ENCODE assay signal across 21 cellular contexts in genomic region chr12:11906284-11906935, GRCh38.
DNase-seq lines count a peak whose midpoint lies in the region; ATAC-seq and TF ChIP-seq lines count a peak whose summit lies in the region.
"Had no signal": no experiment of that assay in that cellular context is flagged by ENCODE, and none has a peak within 500 bp of the region (broad histone marks: within the 10 kb centered on the region; RNA-seq: fewer than 3 reads in every experiment).

No MANE protein-coding gene starts in this region.

- no peak for ATAC-seq in activated naive CD8-positive, alpha-beta T cell treated with anti-CD3 and anti-CD28 coated beads, Interleukin-2, amount 50 U/mL, for 24 hours
- ATAC-seq: activated CD4-positive, CD25-positive, alpha-beta regulatory T cell treated with anti-CD3 and anti-CD28 coated beads, Interleukin-2, amount 50 U/mL, for 24 hours; body of pancreas; effector memory CD8-positive, alpha-beta T cell; stimulated activated naive CD8-positive, alpha-beta T cell treated with anti-CD3 and anti-CD28 coated beads, Interleukin-15, amount 100 ng/mL, for 72 hours had no signal

- H3K4me3 ChIP-seq in esophagus squamous epithelium, result no peak overlapping the region
- H3K4me3 ChIP-seq: body of pancreas, MG63 had no signal

- H3K27ac ChIP-seq in esophagus squamous epithelium, result no peak overlapping the region
- H3K27ac ChIP-seq: body of pancreas had no signal

- no peaks in the 10 kb centered on the region for H3K36me3 ChIP-seq in esophagus squamous epithelium
- H3K36me3 ChIP-seq: MG63 had no signal

- intact Hi-C loops in activated T-helper 1 cell treated with anti-CD3 and anti-CD28 coated beads, Interleukin-12 subunit alpha, Interleukin-12 subunit beta, Interleukin-2, Interleukin-4 antibody, amounts not matched to agents 30 ng/mL and 10 ng/mL and 1 ng/mL, durations not matched to agents 14 hours and 24 hours and 36 hours (cut with micrococcal nuclease), result loop anchor here (1.0 kb wide), 1 partner anchor 75 kb away; no protein-coding TSS in a partner anchor
- intact Hi-C loops in esophagus squamous epithelium (cut with DNase I), result no loop called here

- no peak for TF ChIP-seq POLR2A in esophagus squamous epithelium (IDR thresholded peaks at IDR 0.05)

- peaks cover 5% of the 10 kb centered on the region for H3K9me3 Mint-ChIP-seq in activated naive CD8-positive, alpha-beta T cell (ENCODE audit: low read depth)
- H3K9me3 Mint-ChIP-seq in activated naive CD8-positive, alpha-beta T cell treated with anti-CD3 and anti-CD28 coated beads, Interleukin-2, amount 50 U/mL, for 24 hours, result peaks cover 34% of the 10 kb centered on the region
- H3K9me3 Mint-ChIP-seq in activated T-helper 1 cell treated with anti-CD3 and anti-CD28 coated beads, Interleukin-12 subunit alpha, Interleukin-12 subunit beta, Interleukin-2, Interleukin-4 antibody, amounts not matched to agents 30 ng/mL and 10 ng/mL and 1 ng/mL, durations not matched to agents 14 hours and 24 hours and 36 hours, result peaks cover 46% of the 10 kb centered on the region
- H3K9me3 Mint-ChIP-seq: effector memory CD8-positive, alpha-beta T cell had no signal

- no peak overlapping the region for H3K27ac Mint-ChIP-seq in activated naive CD8-positive, alpha-beta T cell
- no peak overlapping the region for H3K27ac Mint-ChIP-seq in activated naive CD8-positive, alpha-beta T cell treated with anti-CD3 and anti-CD28 coated beads, Interleukin-2, amount 50 U/mL, for 24 hours
- peak overlapping the region; percentile 88 for H3K27ac Mint-ChIP-seq in activated T-helper 1 cell treated with anti-CD3 and anti-CD28 coated beads, Interleukin-12 subunit alpha, Interleukin-12 subunit beta, Interleukin-2, Interleukin-4 antibody, amounts not matched to agents 30 ng/mL and 10 ng/mL and 1 ng/mL, durations not matched to agents 14 hours and 24 hours and 36 hours
- H3K27ac Mint-ChIP-seq: effector memory CD8-positive, alpha-beta T cell; stimulated activated naive CD8-positive, alpha-beta T cell treated with anti-CD3 and anti-CD28 coated beads, Interleukin-15, amount 100 ng/mL, for 72 hours; T-cell had no signal

- no peak for TF ChIP-seq CTCF in esophagus squamous epithelium (IDR thresholded peaks at IDR 0.05)

- WGBS in esophagus squamous epithelium, 2 donors, result 84 to 86% methylated on average over 5 of the region's 5 CpGs

- H3K4me1 Mint-ChIP-seq in activated naive CD8-positive, alpha-beta T cell (ENCODE audit: low read depth), result peaks cover 36% of the 10 kb centered on the region
- peaks cover 28% of the 10 kb centered on the region for H3K4me1 Mint-ChIP-seq in activated naive CD8-positive, alpha-beta T cell treated with anti-CD3 and anti-CD28 coated beads, Interleukin-2, amount 50 U/mL, for 24 hours
- H3K4me1 Mint-ChIP-seq in activated T-helper 1 cell treated with anti-CD3 and anti-CD28 coated beads, Interleukin-12 subunit alpha, Interleukin-12 subunit beta, Interleukin-2, Interleukin-4 antibody, amounts not matched to agents 30 ng/mL and 10 ng/mL and 1 ng/mL, durations not matched to agents 14 hours and 24 hours and 36 hours (ENCODE audit: low read depth), result peaks cover 53% of the 10 kb centered on the region

- DNase-seq in activated naive CD8-positive, alpha-beta T cell treated with anti-CD3 and anti-CD28 coated beads, Interleukin-2, amount 50 U/mL, for 24 hours, result no peak
- no peak for DNase-seq in activated T-helper 1 cell treated with anti-CD3 and anti-CD28 coated beads, Interleukin-12 subunit alpha, Interleukin-12 subunit beta, Interleukin-2, Interleukin-4 antibody, amounts not matched to agents 30 ng/mL and 10 ng/mL and 1 ng/mL, durations not matched to agents 14 hours and 24 hours and 36 hours (ENCODE audit: low spot score)
- peak; percentile 60 for DNase-seq in fibroblast of peridontal ligament (ENCODE audit: extremely low read depth)
- no peak for DNase-seq in stimulated activated CD8-positive, alpha-beta memory T cell treated with anti-CD3 and anti-CD28 coated beads, Interleukin-4, amount 100 ng/mL, for 48 hours
- no peak for DNase-seq in stimulated activated naive CD4-positive, alpha-beta T cell treated with Interleukin-2 at 50 U/mL for 16 hours (lab: John Stamatoyannopoulos, UW)
- no peak for DNase-seq in esophagus squamous epithelium (lab: John Stamatoyannopoulos, UW)
- DNase-seq in NOMO-1 treated with DMSO at 0.1 percent for 48 hours (lab: John Stamatoyannopoulos, UW; ENCODE audit: unreplicated experiment), result no peak
- DNase-seq: activated T-cell treated with anti-CD3 and anti-CD28 coated beads, Interleukin-2, amount 50 U/mL, for 48 hours; body of pancreas; effector memory CD8-positive, alpha-beta T cell; glutamatergic neuron; kidney; MG63; midbrain; NCI-H2029 treated with DMSO at 0.1 percent for 48 hours; occipital lobe; small intestine; stimulated activated naive CD8-positive, alpha-beta T cell treated with anti-CD3 and anti-CD28 coated beads, Interleukin-15, amount 100 ng/mL, for 72 hours; T-cell had no signal

- H3K27me3 ChIP-seq in esophagus squamous epithelium, result no peaks in the 10 kb centered on the region
- H3K27me3 ChIP-seq: body of pancreas, MG63 had no signal

- peaks cover 0 to 14% (median 0%) of the 10 kb centered on the region in 3 donors for H3K9me3 ChIP-seq in esophagus squamous epithelium
- H3K9me3 ChIP-seq: body of pancreas had no signal

- H3K4me1 ChIP-seq in esophagus squamous epithelium, result peaks cover 0 to 8% (median 3%) of the 10 kb centered on the region in 3 donors
- H3K4me1 ChIP-seq: body of pancreas had no signal

- H3K4me3 Mint-ChIP-seq in activated naive CD8-positive, alpha-beta T cell, result peak overlapping the region; percentile 11
- H3K4me3 Mint-ChIP-seq in activated naive CD8-positive, alpha-beta T cell treated with anti-CD3 and anti-CD28 coated beads, Interleukin-2, amount 50 U/mL, for 24 hours, result no peak overlapping the region
- H3K4me3 Mint-ChIP-seq in activated T-helper 1 cell treated with anti-CD3 and anti-CD28 coated beads, Interleukin-12 subunit alpha, Interleukin-12 subunit beta, Interleukin-2, Interleukin-4 antibody, amounts not matched to agents 30 ng/mL and 10 ng/mL and 1 ng/mL, durations not matched to agents 14 hours and 24 hours and 36 hours, result peak overlapping the region; percentile 30
- H3K4me3 Mint-ChIP-seq: effector memory CD8-positive, alpha-beta T cell; stimulated activated naive CD8-positive, alpha-beta T cell treated with anti-CD3 and anti-CD28 coated beads, Interleukin-15, amount 100 ng/mL, for 72 hours; T-cell had no signal

- H3K27me3 Mint-ChIP-seq in activated naive CD8-positive, alpha-beta T cell, result no peaks in the 10 kb centered on the region
- H3K27me3 Mint-ChIP-seq in activated naive CD8-positive, alpha-beta T cell treated with anti-CD3 and anti-CD28 coated beads, Interleukin-2, amount 50 U/mL, for 24 hours, result peaks cover 5% of the 10 kb centered on the region
- H3K27me3 Mint-ChIP-seq in activated T-helper 1 cell treated with anti-CD3 and anti-CD28 coated beads, Interleukin-12 subunit alpha, Interleukin-12 subunit beta, Interleukin-2, Interleukin-4 antibody, amounts not matched to agents 30 ng/mL and 10 ng/mL and 1 ng/mL, durations not matched to agents 14 hours and 24 hours and 36 hours (ENCODE audit: insufficient read depth), result no peaks in the 10 kb centered on the region
- H3K27me3 Mint-ChIP-seq: T-cell had no signal

- H3K36me3 Mint-ChIP-seq in activated naive CD8-positive, alpha-beta T cell, result peaks cover 10% of the 10 kb centered on the region
- peaks cover 8% of the 10 kb centered on the region for H3K36me3 Mint-ChIP-seq in activated naive CD8-positive, alpha-beta T cell treated with anti-CD3 and anti-CD28 coated beads, Interleukin-2, amount 50 U/mL, for 24 hours (ENCODE audit: low read depth)
- H3K36me3 Mint-ChIP-seq in activated T-helper 1 cell treated with anti-CD3 and anti-CD28 coated beads, Interleukin-12 subunit alpha, Interleukin-12 subunit beta, Interleukin-2, Interleukin-4 antibody, amounts not matched to agents 30 ng/mL and 10 ng/mL and 1 ng/mL, durations not matched to agents 14 hours and 24 hours and 36 hours (ENCODE audit: low read depth), result peaks cover 24% of the 10 kb centered on the region
